7 cellular contexts compared by ENCODE assay signal in the genomic region with DNA sequence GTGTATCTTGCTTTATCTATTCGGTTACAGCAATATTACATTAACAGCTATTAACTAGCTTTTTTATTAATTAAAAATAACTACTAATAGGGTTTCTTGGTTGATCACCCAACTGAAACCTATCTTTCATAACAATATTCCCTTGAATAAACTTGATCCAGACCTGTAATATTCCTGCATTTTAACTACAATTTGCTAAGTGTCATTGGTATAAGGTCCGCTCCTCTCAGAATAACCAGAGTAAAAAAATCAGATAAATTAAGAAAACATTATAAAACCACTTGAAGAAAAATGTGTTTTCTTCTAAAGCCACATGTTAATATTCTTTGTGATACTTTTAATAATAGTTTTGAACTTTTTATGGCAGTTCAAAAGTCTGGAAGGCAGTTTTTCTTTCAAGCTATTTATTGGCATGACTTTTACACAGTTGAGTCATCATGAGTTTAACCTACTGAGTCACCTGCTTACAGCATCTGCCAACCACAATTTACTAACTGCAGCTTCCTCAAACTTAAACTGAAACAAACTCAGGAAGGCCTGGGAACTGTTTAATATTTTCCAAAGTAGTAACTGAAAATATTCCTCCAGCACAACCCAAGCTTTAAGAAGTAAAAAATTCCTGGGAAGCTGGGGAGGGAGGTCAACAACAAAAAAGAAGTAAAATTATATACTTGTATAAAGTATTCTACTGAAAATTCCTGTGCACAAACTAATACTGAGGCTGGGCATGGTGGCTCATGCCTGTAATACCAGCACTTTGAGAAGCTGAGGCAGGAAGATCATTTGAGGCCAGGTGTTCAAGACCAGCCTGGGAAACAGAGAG.
DNase-seq lines count a peak whose midpoint lies in the region; ATAC-seq and TF ChIP-seq lines count a peak whose summit lies in the region.

No MANE protein-coding gene starts in this region.

- peak in 1 of 4 donors; percentile 22 for TF ChIP-seq EP300 in upper lobe of left lung (IDR thresholded peaks at IDR 0.05)

- H3K27ac ChIP-seq in upper lobe of left lung: peak overlapping the region; percentile 65 to 83 (median 74)

- no peak for TF ChIP-seq CTCF in upper lobe of left lung (IDR thresholded peaks at IDR 0.05)

- H3K4me1 ChIP-seq in adipocyte (ENCODE audit: control insufficient read depth, insufficient read depth, low read length) (peaks cover 19% of the 10 kb centered on the region), upper lobe of left lung (peaks cover 14 to 43% (median 25%) of the 10 kb centered on the region in 4 donors)

- peak; percentile 93 for DNase-seq in HCEC 1CT
- DNase-seq in Kasumi-1 (lab: John Stamatoyannopoulos, UW): peak; percentile 93 to 98
- DNase-seq in adipocyte (ENCODE audit: low read depth): peak; percentile 77
- DNase-seq in kidney tubule cell (ENCODE audit: low spot score): peak; percentile 94
- no peak for DNase-seq in upper lobe of left lung
- DNase-seq in stimulated activated naive CD4-positive, alpha-beta T cell (lab: John Stamatoyannopoulos, UW): no peak

- WGBS in upper lobe of left lung, 2 donors: 87 to 90% methylated on average over 2 of the region's 2 CpGs

- ATAC-seq in GM18498 (IDR thresholded peaks at IDR 0.05; ENCODE audit: unreplicated experiment) (peak; percentile 89), upper lobe of left lung (ENCODE audit: low FRiP score in 2 of 2) (peak; percentile 75 to 91)

- H3K36me3 ChIP-seq in adipocyte (ENCODE audit: control insufficient read depth, insufficient read depth, low read length, severe bottlenecking): no peaks in the 10 kb centered on the region
- no peaks in the 10 kb centered on the region for H3K36me3 ChIP-seq in upper lobe of left lung

- no peak overlapping the region for H3K9ac ChIP-seq in adipocyte (ENCODE audit: low read length)

- no peak for TF ChIP-seq POLR2A in upper lobe of left lung (IDR thresholded peaks at IDR 0.05)

- H3K9me3 ChIP-seq in adipocyte (ENCODE audit: control insufficient read depth, low read length): no peaks in the 10 kb centered on the region
- H3K9me3 ChIP-seq in upper lobe of left lung: no peaks in the 10 kb centered on the region

- H3K27me3 ChIP-seq in adipocyte (replicated peaks; ENCODE audit: control insufficient read depth, insufficient read depth, low read length) (no peaks in the 10 kb centered on the region), upper lobe of left lung (no peaks in the 10 kb centered on the region)

- H3K4me3 ChIP-seq in adipocyte (ENCODE audit: low read length): no peak overlapping the region
- no peak overlapping the region for H3K4me3 ChIP-seq in upper lobe of left lung

Comparison
In these comparisons a context has a peak if more than half of its experiments do, and no peak if none do; other contexts are left out.
1. DNase-seq: peak in HCEC 1CT (single experiment), Kasumi-1 (2 of 2), adipocyte (single experiment) and kidney tubule cell (single experiment); none in upper lobe of left lung (0 of 2) and stimulated activated naive CD4-positive, alpha-beta T cell (0 of 6).